In genomic region chr22:37546436-37547248, GRCh38 we compare ENCODE assay signal across 9 cellular contexts. TPM values are rescaled to one million over a fixed set of nuclear protein-coding genes. Genes with fewer than 3 reads are reported as not detected.
A peak's percentile ranks its signal among the peaks of the same experiment; 100 is the strongest.
DNase-seq lines count a peak whose midpoint lies in the region; ATAC-seq, FAIRE-seq and TF ChIP-seq lines count a peak whose summit lies in the region.
"Had no signal": no experiment of that assay in that cellular context is flagged by ENCODE, and none has a peak within 500 bp of the region (broad histone marks: within the 10 kb centered on the region; RNA-seq: fewer than 3 reads in every experiment).

No MANE protein-coding gene starts in this region.

- peak overlapping the region; percentile 99 for H4K91ac ChIP-seq in mesenchymal stem cell (ENCODE audit: low read length)

- no peaks in the 10 kb centered on the region for H3K79me1 ChIP-seq in mesenchymal stem cell (replicated peaks; ENCODE audit: low read length, poor library complexity, severe bottlenecking)

- peak overlapping the region; percentile 95 for H2BK15ac ChIP-seq in mesenchymal stem cell (ENCODE audit: low read depth, poor library complexity, severe bottlenecking)

- no peaks in the 10 kb centered on the region for H3K36me3 ChIP-seq in MG63
- H3K36me3 ChIP-seq in mesenchymal stem cell (ENCODE audit: control insufficient read depth in 1 of 2, insufficient read depth in 2 of 2, low read depth in 1 of 2, low read length in 2 of 2) = no peaks in the 10 kb centered on the region
- H3K36me3 ChIP-seq in thymus (ENCODE audit: control insufficient read depth, insufficient read depth) = no peaks in the 10 kb centered on the region

- H3K9ac ChIP-seq in mesenchymal stem cell (ENCODE audit: low read length) = peak overlapping the region; percentile 63

- H3K4me3 ChIP-seq in MG63 = no peak overlapping the region
- no peak overlapping the region for H3K4me3 ChIP-seq in mesenchymal stem cell (ENCODE audit: insufficient read depth in 1 of 2, low read depth in 1 of 2, low read length in 2 of 2)
- H3K4me3 ChIP-seq in thymus (ENCODE audit: low read length) = no peak overlapping the region

- TF ChIP-seq CTCF in D721Med (IDR thresholded peaks at IDR 0.05; ENCODE audit: insufficient read depth, missing control alignments) = no peak

- H3K27ac ChIP-seq in mesenchymal stem cell (ENCODE audit: low read length, poor library complexity, severe bottlenecking) = peak overlapping the region; percentile 93
- peak overlapping the region; percentile 25 for H3K27ac ChIP-seq in thymus (ENCODE audit: low read depth)

- no peak for ATAC-seq in GM21825 (IDR thresholded peaks at IDR 0.05; ENCODE audit: unreplicated experiment)

- peak overlapping the region; percentile 1 to 67 for H3K23ac ChIP-seq in mesenchymal stem cell (ENCODE audit: low read length in 2 of 2)

- peak overlapping the region; percentile 96 for H3K4ac ChIP-seq in mesenchymal stem cell (ENCODE audit: low read depth in 1 of 2, low read length in 2 of 2)

- H3K9me3 ChIP-seq in MG63 (no peaks in the 10 kb centered on the region), mesenchymal stem cell (ENCODE audit: control insufficient read depth, low read length) (no peaks in the 10 kb centered on the region), thymus (ENCODE audit: control insufficient read depth) (no peaks in the 10 kb centered on the region)

- FAIRE-seq in D721Med (lab: Jason Lieb, UNC) = no peak

- H3K27me3 ChIP-seq in MG63 (no peaks in the 10 kb centered on the region), mesenchymal stem cell (ENCODE audit: control insufficient read depth in 1 of 2, insufficient read depth in 1 of 2, low read length in 2 of 2) (no peaks in the 10 kb centered on the region), thymus (ENCODE audit: control insufficient read depth, insufficient read depth) (peaks cover 4% of the 10 kb centered on the region)

- 20% methylated on average over 19 of the region's 21 CpGs for WGBS in mesenchymal stem cell
- WGBS in thymus = 82% methylated on average over 21 of the region's 21 CpGs

- H3K4me2 ChIP-seq in mesenchymal stem cell (ENCODE audit: low read length, poor library complexity, severe bottlenecking) = no peak overlapping the region

- H3K14ac ChIP-seq in mesenchymal stem cell (ENCODE audit: low read length in 2 of 2) = no peak overlapping the region

- peaks cover 44% of the 10 kb centered on the region for H3K4me1 ChIP-seq in mesenchymal stem cell (ENCODE audit: control insufficient read depth, insufficient read depth, low read depth, low read length)
- H3K4me1 ChIP-seq in thymus (ENCODE audit: control insufficient read depth, insufficient read depth, low read length) = no peaks in the 10 kb centered on the region

- H2AK5ac ChIP-seq in mesenchymal stem cell (ENCODE audit: low read length, severe bottlenecking) = peak overlapping the region; percentile 95

- DNase-seq in MG63 = peak; percentile 97
- peak; percentile 54 for DNase-seq in epidermal melanocyte (ENCODE audit: insufficient read length, low spot score)
- peak; percentile 99 for DNase-seq in mesenchymal stem cell
- DNase-seq in DMS53 (lab: John Stamatoyannopoulos, UW) = no peak
- no peak for DNase-seq in D721Med (ENCODE audit: insufficient read length, low spot score)
- no peak for DNase-seq in NCI-H82 treated with DMSO at 0.1 percent for 48 hours (lab: John Stamatoyannopoulos, UW; ENCODE audit: unreplicated experiment)

- no peak overlapping the region for H2AFZ ChIP-seq in mesenchymal stem cell (ENCODE audit: low read depth, low read length)

- H3K18ac ChIP-seq in mesenchymal stem cell (ENCODE audit: low read depth in 1 of 2, low read length in 2 of 2) = peak overlapping the region; percentile 70 to 99

- H2BK12ac ChIP-seq in mesenchymal stem cell (ENCODE audit: low read length in 2 of 2) = peak overlapping the region; percentile 93 to 94

- H2BK5ac ChIP-seq in mesenchymal stem cell (ENCODE audit: low read depth, low read length, poor library complexity, severe bottlenecking) = peak overlapping the region; percentile 88

- peak overlapping the region; percentile 99 for H2BK120ac ChIP-seq in mesenchymal stem cell (ENCODE audit: low read depth, low read length)

- H4K8ac ChIP-seq in mesenchymal stem cell (ENCODE audit: low read length) = peak overlapping the region; percentile 93

RNA-seq across cellular contexts. Expression of gene CDC42EP1, which starts 13.6 kb away (rescaled TPM):
- 31.6 and 38.5 TPM in 2 replicates for total RNA-seq in MG63 (2014; rRNA removed; shearing (Covaris generic); ENCODE audit: low replicate concordance)
- polyA plus RNA-seq in mesenchymal stem cell (2013, experiment 1 of 2) = 117 TPM
- polyA plus RNA-seq in mesenchymal stem cell (2013, experiment 2 of 2) = 113 TPM
- polyA plus RNA-seq in thymus = 5.8 TPM

RNA-seq across cellular contexts. Expression of gene CARD10, which starts 27.4 kb away (rescaled TPM):
- total RNA-seq in MG63 (2014; rRNA removed; shearing (Covaris generic); ENCODE audit: low replicate concordance) = 17.1 and 18.9 TPM in 2 replicates
- 3.1 TPM for polyA plus RNA-seq in mesenchymal stem cell (2013, experiment 1 of 2)
- polyA plus RNA-seq in mesenchymal stem cell (2013, experiment 2 of 2) = 3.2 TPM
- 4.2 TPM for polyA plus RNA-seq in thymus

RNA-seq across cellular contexts. Expression of gene LGALS2, which starts 33.2 kb away (rescaled TPM):
- not detected in 2 replicates for total RNA-seq in MG63 (2014; rRNA removed; shearing (Covaris generic); ENCODE audit: low replicate concordance)
- polyA plus RNA-seq in mesenchymal stem cell (2013, experiment 1 of 2) = not detected
- polyA plus RNA-seq in mesenchymal stem cell (2013, experiment 2 of 2) = not detected
- polyA plus RNA-seq in thymus = 42.3 TPM
- total RNA-seq: SK-MEL-5 had no signal

Comparison
In these comparisons a context has a peak if more than half of its experiments do, and no peak if none do; other contexts are left out.
1. DNase-seq: peak in MG63 (single experiment), epidermal melanocyte (single experiment) and mesenchymal stem cell (single experiment); none in DMS53 (single experiment), D721Med (single experiment) and NCI-H82 treated with DMSO at 0.1 percent for 48 hours (single experiment).